ENCODE assay signal across 6 cellular contexts in genomic region chr6:145175470-145175869, GRCh38.
"Had no signal": no experiment of that assay in that cellular context is flagged by ENCODE, and none has a peak within 500 bp of the region (broad histone marks: within the 10 kb centered on the region; RNA-seq: fewer than 3 reads in every experiment).

No MANE protein-coding gene starts in this region.

- DNase-seq: H9, HCEC 1CT had no signal

- H3K4me1 Mint-ChIP-seq: H9, IgD-negative memory B cell had no signal

- H3K27ac ChIP-seq: HL-60 had no signal

- ATAC-seq: GM23338, HepG2 had no signal

- H3K27ac Mint-ChIP-seq: GM23338, H9, IgD-negative memory B cell had no signal

- H3K4me3 ChIP-seq: GM23338 had no signal

- H3K27me3 Mint-ChIP-seq: IgD-negative memory B cell had no signal

- H3K4me3 Mint-ChIP-seq: GM23338, H9, IgD-negative memory B cell had no signal

- H3K36me3 Mint-ChIP-seq: IgD-negative memory B cell had no signal
